1 cellular context compared by ENCODE assay signal in the genomic region with DNA sequence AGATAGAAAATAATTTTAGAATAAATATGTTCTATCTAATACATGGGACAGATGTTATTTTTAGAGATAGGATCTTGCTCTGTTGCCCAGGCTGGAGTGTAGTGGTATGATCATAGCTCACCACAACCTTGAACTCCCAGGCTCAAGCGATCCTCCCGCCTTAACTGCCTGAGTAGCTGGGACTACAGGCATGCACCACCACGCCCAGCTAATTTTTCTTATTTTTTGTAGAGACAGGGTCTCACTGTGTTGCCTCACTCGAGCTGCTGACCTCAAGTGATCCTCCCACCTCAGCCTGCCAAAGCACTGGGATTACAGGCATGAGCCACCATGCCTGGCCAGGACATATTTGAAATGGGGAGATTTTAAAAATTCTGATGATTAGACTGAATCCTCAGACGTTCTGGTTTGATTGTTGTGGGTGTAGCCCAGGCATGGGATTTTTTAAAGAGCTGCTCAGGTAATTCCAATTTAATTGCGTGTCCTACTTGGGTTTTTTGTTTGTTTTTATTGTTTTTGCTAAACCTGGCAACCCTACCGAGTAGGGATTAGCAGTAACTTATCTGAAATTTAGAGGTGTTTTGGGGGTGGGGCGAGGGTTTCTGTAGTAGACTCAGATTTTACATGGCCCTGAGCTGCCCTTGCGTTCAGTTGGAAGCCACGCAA.
TF ChIP-seq lines count a peak whose summit lies in the region.

No MANE protein-coding gene starts in this region.

TF ChIP-seq in HEK293, 187 proteins besides CTCF, POLR2A, EP300 and RAD21 (continued from another document):
- TF ChIP-seq, protein P1, sequence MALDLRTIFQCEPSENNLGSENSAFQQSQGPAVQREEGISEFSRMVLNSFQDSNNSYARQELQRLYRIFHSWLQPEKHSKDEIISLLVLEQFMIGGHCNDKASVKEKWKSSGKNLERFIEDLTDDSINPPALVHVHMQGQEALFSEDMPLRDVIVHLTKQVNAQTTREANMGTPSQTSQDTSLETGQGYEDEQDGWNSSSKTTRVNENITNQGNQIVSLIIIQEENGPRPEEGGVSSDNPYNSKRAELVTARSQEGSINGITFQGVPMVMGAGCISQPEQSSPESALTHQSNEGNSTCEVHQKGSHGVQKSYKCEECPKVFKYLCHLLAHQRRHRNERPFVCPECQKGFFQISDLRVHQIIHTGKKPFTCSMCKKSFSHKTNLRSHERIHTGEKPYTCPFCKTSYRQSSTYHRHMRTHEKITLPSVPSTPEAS (tag by site-specific recombination; IDR thresholded peaks at IDR 0.05), result no peak
- TF ChIP-seq, protein P2, sequence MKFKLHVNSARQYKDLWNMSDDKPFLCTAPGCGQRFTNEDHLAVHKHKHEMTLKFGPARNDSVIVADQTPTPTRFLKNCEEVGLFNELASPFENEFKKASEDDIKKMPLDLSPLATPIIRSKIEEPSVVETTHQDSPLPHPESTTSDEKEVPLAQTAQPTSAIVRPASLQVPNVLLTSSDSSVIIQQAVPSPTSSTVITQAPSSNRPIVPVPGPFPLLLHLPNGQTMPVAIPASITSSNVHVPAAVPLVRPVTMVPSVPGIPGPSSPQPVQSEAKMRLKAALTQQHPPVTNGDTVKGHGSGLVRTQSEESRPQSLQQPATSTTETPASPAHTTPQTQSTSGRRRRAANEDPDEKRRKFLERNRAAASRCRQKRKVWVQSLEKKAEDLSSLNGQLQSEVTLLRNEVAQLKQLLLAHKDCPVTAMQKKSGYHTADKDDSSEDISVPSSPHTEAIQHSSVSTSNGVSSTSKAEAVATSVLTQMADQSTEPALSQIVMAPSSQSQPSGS (tag by site-specific recombination; IDR thresholded peaks at IDR 0.05; ENCODE audit: low read depth), result no peak
- TF ChIP-seq ZNF768 (tag by site-specific recombination; IDR thresholded peaks at IDR 0.05), result no peak
- TF ChIP-seq KLF1 (tag by site-specific recombination; IDR thresholded peaks at IDR 0.05), result 0 out of 2 replicates have a peak, but pooled peaks have one; percentile 11
- TF ChIP-seq ZNF701 (tag by site-specific recombination; IDR thresholded peaks at IDR 0.05), result no peak
- TF ChIP-seq ZBTB17 (tag by site-specific recombination; IDR thresholded peaks at IDR 0.05), result no peak
